Comparison of ENCODE assay signal across 21 cellular contexts in the genomic region with DNA sequence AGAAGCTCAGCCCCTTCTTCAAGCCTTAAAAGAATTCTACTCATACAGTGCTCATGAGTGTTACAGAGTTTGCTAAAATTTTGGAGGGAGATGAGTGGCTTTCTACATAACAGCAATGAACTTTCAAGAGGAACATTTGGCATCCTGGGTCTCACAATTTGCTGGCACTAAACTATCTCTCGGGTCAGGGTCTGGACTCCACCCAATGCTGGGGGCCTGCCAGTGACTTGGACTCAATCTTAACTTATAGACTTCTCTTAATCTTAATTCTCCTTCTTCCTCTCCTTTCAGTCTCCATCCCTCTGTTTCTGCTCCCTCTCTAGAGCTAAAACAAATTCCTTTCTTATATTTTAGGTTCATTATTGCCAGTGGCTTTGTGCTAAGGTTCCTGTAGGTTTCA.
"Had no signal": no experiment of that assay in that cellular context is flagged by ENCODE, and none has a peak within 500 bp of the region (broad histone marks: within the 10 kb centered on the region; RNA-seq: fewer than 3 reads in every experiment).

No MANE protein-coding gene starts in this region.

- ATAC-seq: foreskin keratinocyte; left lobe of liver; lower lobe of right lung; natural killer cell; pancreas; right lobe of liver; stimulated activated effector memory CD8-positive, alpha-beta T cell treated with anti-CD3 and anti-CD28 coated beads, Interleukin-12 subunit alpha, Interleukin-12 subunit beta, amount 100 ng/mL, for 72 hours had no signal

- H3K9me3 ChIP-seq: esophagus squamous epithelium, lower lobe of right lung, pancreas, right lobe of liver, stomach, thoracic aorta, transverse colon had no signal

- H3K27me3 ChIP-seq: esophagus squamous epithelium, foreskin keratinocyte, pancreas, right lobe of liver, transverse colon had no signal

- H3K4me3 ChIP-seq: esophagus squamous epithelium, lower lobe of right lung, pancreas, right lobe of liver, stomach, thoracic aorta, transverse colon had no signal

- DNase-seq: cortex of kidney; effector memory CD4-positive, alpha-beta T cell; esophagus squamous epithelium; foreskin keratinocyte; head of caudate nucleus; hypothalamus; kidney glomerular epithelial cell; lower lobe of right lung; natural killer cell; occipital lobe; right lobe of liver; stimulated activated CD4-positive, alpha-beta T cell treated with anti-CD3 and anti-CD28 coated beads, Interleukin-4, amount 100 ng/mL, for 1 hour; stimulated activated CD8-positive, alpha-beta memory T cell treated with anti-CD3 and anti-CD28 coated beads, Interleukin-4, amount 100 ng/mL, for 48 hours; stomach; substantia nigra; transverse colon had no signal

- H3K27ac ChIP-seq: epithelial cell of prostate, esophagus squamous epithelium, foreskin keratinocyte, lower lobe of right lung, pancreas, right lobe of liver, stomach, transverse colon had no signal

- H3K36me3 ChIP-seq: esophagus squamous epithelium, lower lobe of right lung, pancreas, right lobe of liver, stomach, thoracic aorta, transverse colon had no signal

- H3K4me1 ChIP-seq: pancreas had no signal
